12 cellular contexts compared by ENCODE assay signal in genomic region chr19:10226376-10227214, GRCh38. TPM values are rescaled to one million over a fixed set of nuclear protein-coding genes. Genes with fewer than 3 reads are reported as not detected.
DNase-seq lines count a peak whose midpoint lies in the region; ATAC-seq lines count a peak whose summit lies in the region.
"Had no signal": no experiment of that assay in that cellular context is flagged by ENCODE, and none has a peak within 500 bp of the region (broad histone marks: within the 10 kb centered on the region; RNA-seq: fewer than 3 reads in every experiment).

No MANE protein-coding gene starts in this region.

- peaks cover 5 to 29% (median 11%) of the 10 kb centered on the region in 3 donors for H3K27me3 ChIP-seq in skeletal muscle tissue (ENCODE audit: control insufficient read depth in 3 of 3, insufficient read depth in 3 of 3, low read length in 3 of 3)

- DNase-seq in EL (peak; percentile 70), brain pericyte (ENCODE audit: low read depth, low spot score) (peak; percentile 75), hepatic stellate cell (ENCODE audit: low spot score) (peak; percentile 42), 8988T (no peak), GM19238 (ENCODE audit: insufficient read length, low spot score) (no peak)
- DNase-seq in activated CD8-positive, alpha-beta memory T cell treated with anti-CD3 and anti-CD28 coated beads, Interleukin-2, amount 50 U/mL, for 48 hours = no peak
- DNase-seq: activated CD4-positive, alpha-beta T cell treated with anti-CD3 and anti-CD28 coated beads for 4 hours; DMS79 treated with DMSO at 0.1 percent for 48 hours; naive B cell; NCI-H226 had no signal

- no peak overlapping the region for H3K4me3 ChIP-seq in skeletal muscle tissue (ENCODE audit: low read length in 3 of 3)

- no peak overlapping the region for H3K9ac ChIP-seq in skeletal muscle tissue (ENCODE audit: low read depth in 1 of 3, low read length in 3 of 3)

- peak overlapping the region; percentile 65 for H3K27ac ChIP-seq in skeletal muscle tissue (ENCODE audit: low read depth, low read length)

- peaks cover 8 to 18% (median 16%) of the 10 kb centered on the region in 3 donors for H3K4me1 ChIP-seq in skeletal muscle tissue (ENCODE audit: control insufficient read depth in 3 of 3, insufficient read depth in 3 of 3, low read length in 3 of 3)

- no peak for ATAC-seq in HG03108 (IDR thresholded peaks at IDR 0.05; ENCODE audit: unreplicated experiment)

- H3K36me3 ChIP-seq in skeletal muscle tissue (ENCODE audit: control insufficient read depth in 3 of 3, insufficient read depth in 3 of 3, low read length in 3 of 3) = peaks cover 5 to 6% (median 6%) of the 10 kb centered on the region in 3 donors

- H3K9me3 ChIP-seq in skeletal muscle tissue (ENCODE audit: control insufficient read depth in 3 of 3, low read length in 3 of 3) = no peaks in the 10 kb centered on the region

RNA-seq across cellular contexts. Expression of gene S1PR2, which starts 4.5 kb away (rescaled TPM):
- 9.9 TPM for total RNA-seq in skeletal muscle tissue

RNA-seq across cellular contexts. Expression of gene MRPL4, which starts 25.4 kb away (rescaled TPM):
- 7.8 TPM for total RNA-seq in skeletal muscle tissue

RNA-seq across cellular contexts. Expression of gene DNMT1, which starts 31.8 kb away (rescaled TPM):
- 25.6 TPM for total RNA-seq in skeletal muscle tissue

RNA-seq across cellular contexts. Expression of gene ICAM1, which starts 44.3 kb away (rescaled TPM):
- total RNA-seq in skeletal muscle tissue = 6.8 TPM

Comparison
In these comparisons a context has a peak if more than half of its experiments do, and no peak if none do; other contexts are left out.
1. DNase-seq: peak in EL (single experiment), brain pericyte (single experiment) and hepatic stellate cell (single experiment); none in 8988T (single experiment), activated CD8-positive, alpha-beta memory T cell treated with anti-CD3 and anti-CD28 coated beads, Interleukin-2, amount 50 U/mL, for 48 hours (single experiment) and GM19238 (single experiment).